19 cellular contexts compared by ENCODE assay signal in the genomic region with DNA sequence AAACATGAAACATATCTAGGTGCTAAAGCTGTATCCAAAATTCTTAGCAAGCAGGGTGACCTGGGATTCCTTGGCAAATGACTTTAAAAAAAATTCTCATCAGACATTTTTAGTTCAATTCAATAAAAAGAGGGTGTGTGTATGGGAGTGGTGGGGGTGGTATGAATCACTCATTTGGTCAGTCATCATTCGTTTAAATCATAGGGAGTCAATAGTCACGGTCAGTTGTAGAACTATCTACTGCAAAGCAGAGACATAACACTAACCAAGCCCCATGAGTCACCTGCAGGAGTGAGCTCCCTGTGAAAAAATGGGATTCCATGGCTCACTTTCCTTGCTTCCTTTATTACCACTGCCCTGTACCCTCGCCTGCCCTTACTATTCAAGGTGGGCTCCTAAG.
A peak's percentile ranks its signal among the peaks of the same experiment; 100 is the strongest.
DNase-seq lines count a peak whose midpoint lies in the region; ATAC-seq, FAIRE-seq and TF ChIP-seq lines count a peak whose summit lies in the region.
"Had no signal": no experiment of that assay in that cellular context is flagged by ENCODE, and none has a peak within 500 bp of the region (broad histone marks: within the 10 kb centered on the region; RNA-seq: fewer than 3 reads in every experiment).

No MANE protein-coding gene starts in this region.

- CTCF ChIA-PET in Caco-2 (lab: Charles Lee), result no interaction called here

- H3K36me3 Mint-ChIP-seq in Caco-2 (ENCODE audit: insufficient read depth, unreplicated experiment), result no peaks in the 10 kb centered on the region

- H3K4me3 ChIP-seq in Caco-2 (ENCODE audit: low read depth, low read length) (no peak overlapping the region), pancreas (no peak overlapping the region)
- H3K4me3 ChIP-seq: SJCRH30 had no signal

- H3K27me3 ChIP-seq in Caco-2 (replicated peaks; ENCODE audit: control insufficient read depth, insufficient read depth, low read length) (no peaks in the 10 kb centered on the region), pancreas (no peaks in the 10 kb centered on the region)
- H3K27me3 ChIP-seq: SJCRH30 had no signal

- no peak overlapping the region for H3K27ac Mint-ChIP-seq in Caco-2 (ENCODE audit: unreplicated experiment)
- H3K27ac Mint-ChIP-seq: CD4-positive, alpha-beta T cell had no signal

- H3K9me3 ChIP-seq in Caco-2, result no peaks in the 10 kb centered on the region
- H3K9me3 ChIP-seq in pancreas, result no peaks in the 10 kb centered on the region
- H3K9me3 ChIP-seq: SJCRH30 had no signal

- H3K4me1 ChIP-seq in Caco-2 (no peaks in the 10 kb centered on the region), pancreas (no peaks in the 10 kb centered on the region)
- H3K4me1 ChIP-seq: SJCRH30 had no signal

- FAIRE-seq in pancreas (lab: Jason Lieb, UNC), result no peak

- H3K27ac ChIP-seq in epithelial cell of prostate, result peak overlapping the region; percentile 4
- H3K27ac ChIP-seq in pancreas, result no peak overlapping the region
- H3K27ac ChIP-seq: SJCRH30 had no signal

- H3K36me3 ChIP-seq in Caco-2 (ENCODE audit: control insufficient read depth, insufficient read depth, low read length), result no peaks in the 10 kb centered on the region
- H3K36me3 ChIP-seq in pancreas, result no peaks in the 10 kb centered on the region
- H3K36me3 ChIP-seq: SJCRH30 had no signal

- TF ChIP-seq CTCF in Caco-2 (IDR thresholded peaks at IDR 0.05; ENCODE audit: insufficient read depth in 1 of 2, low read depth in 1 of 2, low read length in 1 of 2, severe bottlenecking in 1 of 2, unreplicated experiment in 1 of 2) (no peak), pancreas (IDR thresholded peaks at IDR 0.05) (no peak)

- no TSS peak for BruUV-seq in Caco-2 (replicated peaks; lab: Mats Ljungman, UMichigan)

- POLR2A ChIA-PET in Caco-2 (lab: Charles Lee), result no interaction called here

- DNase-seq in AG08395 (ENCODE audit: low spot score) (peak; percentile 47), ELR (ENCODE audit: low read depth) (peak; percentile 51), RKO (ENCODE audit: low spot score) (peak; percentile 1), epithelial cell of prostate (ENCODE audit: low read depth, low spot score) (peak; percentile 50), SW 1271 (lab: John Stamatoyannopoulos, UW) (no peak), Caco-2 (no peak), mesenteric fat pad (ENCODE audit: low spot score) (no peak), pancreas (no peak)
- DNase-seq: 8988T; AML-193; CD4-positive, alpha-beta T cell; DND-41; NCI-H1417; NCI-H1930; NCI-H2171; NCI-H446 treated with DMSO at 0.1 percent for 48 hours; NCI-H748 treated with DMSO at 0.1 percent for 48 hours; SJCRH30 had no signal

- no peaks in the 10 kb centered on the region for H3K9me3 Mint-ChIP-seq in Caco-2 (ENCODE audit: unreplicated experiment)
- H3K9me3 Mint-ChIP-seq: CD4-positive, alpha-beta T cell had no signal

- intact Hi-C loops in Caco-2 (cut with micrococcal nuclease; ENCODE audit: unreplicated experiment) (no loop called here), pancreas (cut with DNase I) (no loop called here)

- H3K4me3 Mint-ChIP-seq in Caco-2 (ENCODE audit: unreplicated experiment), result no peak overlapping the region
- H3K4me3 Mint-ChIP-seq: CD4-positive, alpha-beta T cell had no signal

- ATAC-seq in pancreas, result no peak
- ATAC-seq: HCT116 had no signal

- H3K4me1 Mint-ChIP-seq in Caco-2 (ENCODE audit: low read depth, unreplicated experiment), result peaks cover 6% of the 10 kb centered on the region

- WGBS in pancreas, 2 donors, result 86 to 89% methylated on average over 3 of the region's 3 CpGs

- H3K27me3 Mint-ChIP-seq in Caco-2 (ENCODE audit: insufficient read depth, unreplicated experiment), result no peaks in the 10 kb centered on the region
- H3K27me3 Mint-ChIP-seq: CD4-positive, alpha-beta T cell had no signal

Comparison
In these comparisons a context has a peak if more than half of its experiments do, and no peak if none do; other contexts are left out.
1. DNase-seq: peak in AG08395 (single experiment), ELR (single experiment), RKO (single experiment) and epithelial cell of prostate (single experiment); none in SW 1271 (0 of 2), Caco-2 (0 of 2), mesenteric fat pad (single experiment) and pancreas (0 of 6).